Comparison of ENCODE assay signal across 8 cellular contexts in the genomic region with DNA sequence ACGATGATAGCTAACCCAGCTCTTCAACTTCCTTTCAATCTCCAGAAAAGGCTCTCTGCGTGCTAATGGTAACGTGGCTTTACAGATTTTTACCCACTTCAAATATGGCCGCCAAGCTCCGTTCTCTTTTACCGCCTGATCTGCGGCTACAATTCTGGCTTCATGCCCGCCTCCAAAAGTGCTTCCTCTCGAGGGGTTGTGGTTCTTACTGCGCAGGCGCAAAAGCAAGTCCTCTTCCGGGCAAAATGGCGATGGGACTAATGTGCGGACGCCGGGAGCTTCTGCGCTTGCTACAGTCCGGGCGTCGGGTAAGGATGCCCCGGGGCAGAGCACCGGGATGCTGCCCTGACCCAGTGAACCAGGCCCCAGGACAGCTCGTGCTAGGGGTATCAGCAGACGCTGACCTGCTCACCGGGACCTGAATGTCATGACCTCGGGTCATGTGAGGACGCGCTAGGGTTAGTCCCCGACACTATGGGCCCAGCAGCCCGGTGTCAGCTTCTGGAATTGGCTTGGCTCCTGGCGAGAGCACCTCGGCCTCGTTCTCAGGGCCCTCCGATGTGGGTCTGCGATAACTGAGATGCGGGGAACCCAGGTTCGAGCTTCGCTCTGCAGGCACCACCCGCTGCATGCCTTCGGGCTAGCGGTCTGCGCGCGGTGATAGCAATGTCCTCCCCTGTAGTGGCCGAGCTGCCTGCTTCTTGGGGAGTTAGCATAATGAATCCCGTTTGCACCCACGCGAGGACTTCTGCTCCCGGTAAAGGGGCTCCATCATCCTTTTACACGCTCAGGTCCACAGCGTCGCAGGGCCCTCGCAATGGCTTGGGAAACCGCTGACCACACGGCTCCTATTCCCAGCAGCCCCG. TPM values are rescaled to one million over a fixed set of nuclear protein-coding genes. Genes with fewer than 3 reads are reported as not detected.
A peak's percentile ranks its signal among the peaks of the same experiment; 100 is the strongest.
DNase-seq lines count a peak whose midpoint lies in the region; ATAC-seq and TF ChIP-seq lines count a peak whose summit lies in the region.

TSS of gene OXA1L (plus strand) at position 232 of the 866 bp plus-strand sequence. CDS start at position 246, 14 bp downstream.

- WGBS in GM23248 (ENCODE audit: low coverage in 1 of 2, low lambda C conversion rate in 2 of 2, missing lambda C conversion rate in 2 of 2), 2 experiments = 0 to 1% methylated on average over 45 to 52 of the region's 56 CpGs

- H3K4me3 ChIP-seq in GM23248 = peak within 1 kb of the TSS; percentile 84
- H3K4me3 ChIP-seq in RWPE2 (ENCODE audit: severe bottlenecking) = peak within 1 kb of the TSS; percentile 82

- no peaks in the 10 kb centered on the region for H3K27me3 ChIP-seq in GM23248 (replicated peaks; ENCODE audit: insufficient read depth)
- H3K27me3 ChIP-seq in RWPE2 (ENCODE audit: insufficient read depth, poor library complexity, severe bottlenecking) = no peaks in the 10 kb centered on the region

- H4K20me1 ChIP-seq in GM23248 (ENCODE audit: insufficient read depth) = no peaks in the 10 kb centered on the region

- peaks cover 27% of the 10 kb centered on the region for H3K4me1 Mint-ChIP-seq in activated T-helper 2 cell treated with anti-CD3 and anti-CD28 coated beads, Interferon-gamma antibody, Interleukin-2, Interleukin-4, amounts not matched to agents 10 μg/mL and 5 μg/mL and 100 μg/mL, durations not matched to agents 14 hours and 24 hours and 36 hours (ENCODE audit: low read depth)
- peaks cover 35 to 36% of the 10 kb centered on the region in 2 donors for H3K4me1 Mint-ChIP-seq in natural killer cell

- H3K4me3 Mint-ChIP-seq in activated T-helper 2 cell treated with anti-CD3 and anti-CD28 coated beads, Interferon-gamma antibody, Interleukin-2, Interleukin-4, amounts not matched to agents 10 μg/mL and 5 μg/mL and 100 μg/mL, durations not matched to agents 14 hours and 24 hours and 36 hours (ENCODE audit: low read depth) = peak within 1 kb of the TSS; percentile 85
- peak within 1 kb of the TSS; percentile 92 for H3K4me3 Mint-ChIP-seq in natural killer cell

- DNase-seq in DMS79 treated with DMSO at 0.1 percent for 48 hours (lab: John Stamatoyannopoulos, UW) = peak; percentile 100
- peak; percentile 99 for DNase-seq in GM23248
- DNase-seq in LoVo (ENCODE audit: low spot score) = peak; percentile 99
- peak; percentile 99 for DNase-seq in RWPE2 (ENCODE audit: low spot score)
- peak; percentile 96 for DNase-seq in activated T-helper 2 cell treated with anti-CD3 and anti-CD28 coated beads, Interferon-gamma antibody, Interleukin-2, Interleukin-4, amounts not matched to agents 10 μg/mL and 5 μg/mL and 100 μg/mL, durations not matched to agents 14 hours and 24 hours and 36 hours (ENCODE audit: low spot score)
- peak; percentile 99 for DNase-seq in fibroblast of peridontal ligament (ENCODE audit: extremely low read depth)
- peak; percentile 90 for DNase-seq in natural killer cell
- peak; percentile 93 for DNase-seq in stimulated activated naive CD4-positive, alpha-beta T cell treated with Interleukin-2 at 50 U/mL for 16 hours (lab: John Stamatoyannopoulos, UW)

- H3K9me3 ChIP-seq in GM23248 (ENCODE audit: low read depth) (no peaks in the 10 kb centered on the region), RWPE2 (ENCODE audit: severe bottlenecking) (no peaks in the 10 kb centered on the region)

- peak within 1 kb of the TSS; percentile 91 for H3K27ac Mint-ChIP-seq in activated T-helper 2 cell treated with anti-CD3 and anti-CD28 coated beads, Interferon-gamma antibody, Interleukin-2, Interleukin-4, amounts not matched to agents 10 μg/mL and 5 μg/mL and 100 μg/mL, durations not matched to agents 14 hours and 24 hours and 36 hours
- H3K27ac Mint-ChIP-seq in natural killer cell = peak within 1 kb of the TSS; percentile 93 to 94

- 0 out of 2 replicates have a peak, but pooled peaks cover 4% of the 10 kb centered on the region for H3F3A ChIP-seq in GM23248 (ENCODE audit: insufficient read depth)

- H2AFZ ChIP-seq in GM23248 = peak within 1 kb of the TSS; percentile 95

- H3K9me3 Mint-ChIP-seq in activated T-helper 2 cell treated with anti-CD3 and anti-CD28 coated beads, Interferon-gamma antibody, Interleukin-2, Interleukin-4, amounts not matched to agents 10 μg/mL and 5 μg/mL and 100 μg/mL, durations not matched to agents 14 hours and 24 hours and 36 hours = peaks cover 11% of the 10 kb centered on the region
- no peaks in the 10 kb centered on the region for H3K9me3 Mint-ChIP-seq in natural killer cell

- H3K4me1 ChIP-seq in GM23248 (ENCODE audit: insufficient read depth) (peaks cover 9% of the 10 kb centered on the region; the same call in 1 of the 2 replicates), RWPE2 (ENCODE audit: insufficient read depth, poor library complexity, severe bottlenecking) (peaks cover 9% of the 10 kb centered on the region)

- in situ Hi-C loops in GM23248 (cut with MboI) = loop anchor here (10.0 kb wide), 1 partner anchor 192 kb away; no protein-coding TSS in a partner anchor

- peak within 1 kb of the TSS; percentile 96 for H3K9ac ChIP-seq in GM23248

- peaks cover 71% of the 10 kb centered on the region for H3K36me3 Mint-ChIP-seq in activated T-helper 2 cell treated with anti-CD3 and anti-CD28 coated beads, Interferon-gamma antibody, Interleukin-2, Interleukin-4, amounts not matched to agents 10 μg/mL and 5 μg/mL and 100 μg/mL, durations not matched to agents 14 hours and 24 hours and 36 hours (ENCODE audit: low read depth)
- H3K36me3 Mint-ChIP-seq in natural killer cell = peaks cover 18% of the 10 kb centered on the region

- ATAC-seq in RWPE2 (ENCODE audit: low read depth) (peak; percentile 86), natural killer cell (peak; percentile 92 to 95 (median 95))

- H3K27me3 Mint-ChIP-seq in activated T-helper 2 cell treated with anti-CD3 and anti-CD28 coated beads, Interferon-gamma antibody, Interleukin-2, Interleukin-4, amounts not matched to agents 10 μg/mL and 5 μg/mL and 100 μg/mL, durations not matched to agents 14 hours and 24 hours and 36 hours (ENCODE audit: low read depth) = no peaks in the 10 kb centered on the region
- H3K27me3 Mint-ChIP-seq in natural killer cell (ENCODE audit: low read depth in 2 of 2) = no peaks in the 10 kb centered on the region

- TF ChIP-seq CTCF in RWPE2 (IDR thresholded peaks at IDR 0.05; ENCODE audit: poor library complexity, severe bottlenecking) = no peak
- no peak for TF ChIP-seq CTCF in natural killer cell (IDR thresholded peaks at IDR 0.05)

- peaks cover 39% of the 10 kb centered on the region for H3K79me2 ChIP-seq in GM23248 (ENCODE audit: insufficient read depth)

- H3K9me2 ChIP-seq in GM23248 (ENCODE audit: insufficient read depth) = no peaks in the 10 kb centered on the region

- peak within 1 kb of the TSS; percentile 93 for H3K4me2 ChIP-seq in GM23248 (ENCODE audit: unreplicated experiment)

- H3K36me3 ChIP-seq in GM23248 (ENCODE audit: low read depth) (peaks cover 21% of the 10 kb centered on the region), RWPE2 (ENCODE audit: low read depth) (peaks cover 41% of the 10 kb centered on the region)

- H3K27ac ChIP-seq in GM23248 (peak within 1 kb of the TSS; percentile 92), RWPE2 (ENCODE audit: poor library complexity, severe bottlenecking) (peak within 1 kb of the TSS; percentile 45)

- intact Hi-C loops in activated T-helper 2 cell treated with anti-CD3 and anti-CD28 coated beads, Interferon-gamma antibody, Interleukin-2, Interleukin-4, amounts not matched to agents 10 μg/mL and 5 μg/mL and 100 μg/mL, durations not matched to agents 14 hours and 24 hours and 36 hours (cut with micrococcal nuclease) = loop anchor here (1.0 to 10.0 kb wide), 3 partner anchors 52 to 177 kb away; partner anchors contain the start of genes DAD1 and MRPL52
- intact Hi-C loops in natural killer cell (cut with micrococcal nuclease) = loop anchor here (1.0 to 5.0 kb wide), 6 partner anchors 106 to 210 kb away; partner anchors contain the start of genes DAD1, LRP10, PRMT5 and RBM23

RNA-seq across cellular contexts. Expression of gene OXA1L, which starts in this region (rescaled TPM):
- 59.1 and 78.6 TPM in 2 replicates for total RNA-seq in GM23248 (2014; rRNA removed; shearing (Covaris generic))
- polyA plus RNA-seq in GM23248 (2016; fragmentation: Nextera tagmentation; extraction: Ambion mirVana) = 48.1 and 48.8 TPM in 2 replicates
- 114 and 123 TPM in 2 replicates for total RNA-seq in activated T-helper 2 cell treated with anti-CD3 and anti-CD28 coated beads, Interferon-gamma antibody, Interleukin-2, Interleukin-4, amounts not matched to agents 10 μg/mL and 5 μg/mL and 100 μg/mL, durations not matched to agents 14 hours and 24 hours and 36 hours
- 100 to 1,000 TPM; 121 to 143 (median 125) TPM for total RNA-seq in natural killer cell

Comparison
In these comparisons a context has a peak if more than half of its experiments do, and no peak if none do; other contexts are left out.
1. Peak in every context shown above with its lines: DNase-seq, ATAC-seq, H3K4me3 ChIP-seq and H3K27ac ChIP-seq.